In genomic region chr5:163496286-163496685, GRCh38 we compare ENCODE assay signal across 1 cellular context.
TF ChIP-seq lines count a peak whose summit lies in the region.

No MANE protein-coding gene starts in this region.

TF ChIP-seq in IMR-90, 13 proteins besides CTCF, POLR2A, EP300 and RAD21:
- TF ChIP-seq MAZ (IDR thresholded peaks at IDR 0.05; ENCODE audit: borderline replicate concordance, low read depth, low read length) (no peak), USF2 (IDR thresholded peaks at IDR 0.05; ENCODE audit: low read depth, low read length) (no peak), RFX5 (IDR thresholded peaks at IDR 0.05; ENCODE audit: low read depth, low read length) (no peak), BHLHE40 (IDR thresholded peaks at IDR 0.05; ENCODE audit: low read depth, low read length) (no peak), RCOR1 (IDR thresholded peaks at IDR 0.05; ENCODE audit: insufficient replicate concordance, low read length) (no peak), MAFK (IDR thresholded peaks at IDR 0.05; ENCODE audit: low read depth, low read length) (no peak), NFE2L2 (IDR thresholded peaks at IDR 0.05; ENCODE audit: low read depth, low read length) (no peak), FOS (IDR thresholded peaks at IDR 0.05; ENCODE audit: low read depth, low read length) (no peak), ELK1 (IDR thresholded peaks at IDR 0.05; ENCODE audit: borderline replicate concordance, low read depth, low read length) (no peak), MXI1 (IDR thresholded peaks at IDR 0.05; ENCODE audit: borderline replicate concordance, low read depth, low read length) (no peak), CEBPB (IDR thresholded peaks at IDR 0.05; ENCODE audit: low read depth, low read length) (no peak), CHD1 (IDR thresholded peaks at IDR 0.05; ENCODE audit: low read depth, low read length) (no peak), SMC3 (IDR thresholded peaks at IDR 0.05; ENCODE audit: low read depth, low read length) (no peak)
